Comparison of ENCODE assay signal across 8 cellular contexts in the genomic region with DNA sequence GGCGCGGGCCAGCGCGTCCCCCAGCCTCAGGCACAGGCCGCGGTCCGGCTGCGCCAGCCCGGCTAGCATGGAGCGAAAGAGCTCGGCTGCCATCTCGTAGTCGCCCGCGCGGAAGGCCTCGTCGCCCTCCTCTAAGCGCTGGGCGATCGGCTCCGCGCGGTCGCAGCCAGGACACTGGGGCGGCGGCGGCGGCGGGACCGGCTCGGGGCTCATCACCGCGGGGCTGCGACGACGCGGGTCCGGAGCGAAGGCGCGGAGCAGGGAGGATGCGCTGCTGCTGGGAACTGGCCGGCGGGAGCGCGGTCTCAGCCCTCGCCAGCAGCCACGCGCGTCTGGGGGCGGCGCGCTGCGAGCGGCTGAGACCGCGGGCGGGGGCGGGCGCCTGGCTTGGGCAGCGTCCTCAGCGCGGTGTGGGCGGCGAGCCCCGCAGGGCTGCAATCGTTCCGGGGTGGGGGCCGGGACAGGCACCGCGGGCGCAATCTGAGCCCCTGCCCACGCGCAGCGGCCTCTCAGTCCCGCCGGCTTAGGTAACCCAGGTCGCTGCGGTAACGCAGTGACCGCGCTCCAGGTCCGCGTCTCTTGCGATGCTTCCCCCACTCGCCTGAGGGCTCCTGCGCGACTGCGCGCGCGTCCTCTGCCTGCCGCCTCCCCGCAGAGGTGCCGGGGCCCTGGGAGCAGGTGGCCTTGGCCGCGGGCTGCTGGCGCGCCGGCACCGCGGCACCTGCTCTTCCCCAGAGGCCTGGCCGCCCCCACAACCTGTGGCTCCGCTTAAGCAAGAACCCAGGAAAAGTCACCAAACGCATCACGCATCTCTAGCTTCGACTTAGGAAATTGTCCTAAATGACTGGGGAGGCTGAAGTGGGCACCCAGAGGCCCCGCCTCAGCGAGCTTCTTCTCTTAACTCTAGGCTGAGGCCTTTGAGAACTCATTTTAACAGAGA. TPM values are rescaled to one million over a fixed set of nuclear protein-coding genes. Genes with fewer than 3 reads are reported as not detected.
DNase-seq lines count a peak whose midpoint lies in the region; ATAC-seq and TF ChIP-seq lines count a peak whose summit lies in the region.

TSS of gene LONRF2 (minus strand) at position 621 of the 940 bp plus-strand sequence. CDS start at position 213, 408 bp downstream.

- DNase-seq in G401 (ENCODE audit: low spot score), result peak; percentile 69
- DNase-seq in NCI-H146 treated with DMSO at 0.1 percent for 48 hours (lab: John Stamatoyannopoulos, UW; ENCODE audit: unreplicated experiment), result peak; percentile 72
- no peak for DNase-seq in astrocyte of the cerebellum (ENCODE audit: low read depth)
- DNase-seq in dedifferentiated amniotic fluid mesenchymal stem cell (ENCODE audit: extremely low spot score), result no peak

- H3K36me3 ChIP-seq in skeletal muscle satellite cell (ENCODE audit: insufficient read depth, low read length), result no peaks in the 10 kb centered on the region

- ATAC-seq in GM18861 (IDR thresholded peaks at IDR 0.05; ENCODE audit: unreplicated experiment) (no peak), GM21825 (IDR thresholded peaks at IDR 0.05; ENCODE audit: unreplicated experiment) (no peak)

- in situ Hi-C loops in G401 (cut with HindIII; ENCODE audit: low sequenced_read_pairs), result no loop called here
- in situ Hi-C loops in astrocyte of the cerebellum (cut with HindIII; ENCODE audit: low sequenced_read_pairs), result no loop called here

- H3K4me1 ChIP-seq in skeletal muscle satellite cell (ENCODE audit: control insufficient read depth, insufficient read depth, low read length), result no peaks in the 10 kb centered on the region

- H3K9ac ChIP-seq in skeletal muscle satellite cell (ENCODE audit: low read depth, low read length), result no peak within 1 kb of the TSS

- peaks cover 2% of the 10 kb centered on the region for H3K9me3 ChIP-seq in iPS-18c (ENCODE audit: control insufficient read depth, insufficient read depth, low read length)
- H3K9me3 ChIP-seq in skeletal muscle satellite cell (replicated peaks; ENCODE audit: low read length), result peaks cover 4% of the 10 kb centered on the region

- TF ChIP-seq CTCF in astrocyte of the cerebellum (IDR thresholded peaks at IDR 0.05; ENCODE audit: low read depth, low read length, missing control alignments), result no peak

- peak within 1 kb of the TSS; percentile 71 for H3K4me2 ChIP-seq in skeletal muscle satellite cell (ENCODE audit: low read length)

- H3K27me3 ChIP-seq in skeletal muscle satellite cell (ENCODE audit: control insufficient read depth, insufficient read depth, low read length), result peaks cover 53% of the 10 kb centered on the region

- H3K4me3 ChIP-seq in astrocyte of the cerebellum (ENCODE audit: low read depth, low read length) (peak within 1 kb of the TSS; percentile 37), iPS-18c (ENCODE audit: insufficient read depth, low read depth, low read length) (peak within 1 kb of the TSS; percentile 56), skeletal muscle satellite cell (ENCODE audit: low read length) (peak within 1 kb of the TSS; percentile 59)

RNA-seq across cellular contexts. Expression of gene LONRF2, which starts in this region (rescaled TPM):
- 0.06 TPM in 1 of 2 replicates, not detected in the other for total RNA-seq in G401 (2014; rRNA removed; shearing (Covaris generic))
- total RNA-seq in skeletal muscle satellite cell (2012; rRNA removed), result under 0.01 and 0.25 TPM in 2 replicates

Comparison
In these comparisons a context has a peak if more than half of its experiments do, and no peak if none do; other contexts are left out.
1. Peak in DNase-seq in G401; RNA of the gene not detected or under 1 TPM.